Comparison of ENCODE assay signal across 27 cellular contexts in genomic region chr21:26447932-26448331, GRCh38.
"Had no signal": no experiment of that assay in that cellular context is flagged by ENCODE, and none has a peak within 500 bp of the region (broad histone marks: within the 10 kb centered on the region; RNA-seq: fewer than 3 reads in every experiment).

No MANE protein-coding gene starts in this region.

- H3K9me3 ChIP-seq: colonic mucosa, esophagus squamous epithelium, heart right ventricle, lower lobe of right lung, neutrophil, ovary, prostate gland, thyroid gland had no signal

- FAIRE-seq: endothelial cell of umbilical vein, kidney, TTC549 had no signal

- ATAC-seq: activated CD8-positive, alpha-beta T cell treated with anti-CD3 and anti-CD28 coated beads, Interleukin-2, amount 10 ng/mL, durations not matched to agents 7 days and 5 days; effector memory CD8-positive, alpha-beta T cell; heart right ventricle; left lobe of liver; lower lobe of right lung; natural killer cell treated with Interleukin-12 subunit alpha and Interleukin-12 subunit beta and Interleukin-15 and Interleukin-18, amount 100 ng/mL, for 72 hours; stimulated activated naive CD8-positive, alpha-beta T cell treated with anti-CD3 and anti-CD28 coated beads, Interleukin-15, Interleukin-2, amounts not matched to agents 100 U/mL and 50 U/mL, for 24 hours had no signal

- H3K27me3 ChIP-seq: brain microvascular endothelial cell, colonic mucosa, dorsolateral prefrontal cortex, esophagus squamous epithelium, heart right ventricle, neutrophil, ovary, thyroid gland had no signal

- H3K27ac ChIP-seq: colonic mucosa, heart right ventricle, lower lobe of right lung, neutrophil, ovary, prostate gland, thyroid gland, WERI-Rb-1 had no signal

- H3K36me3 ChIP-seq: brain microvascular endothelial cell, colonic mucosa, esophagus squamous epithelium, heart right ventricle, lower lobe of right lung, neutrophil, ovary, prostate gland, thyroid gland, WERI-Rb-1 had no signal

- H3K4me3 ChIP-seq: colonic mucosa, dorsolateral prefrontal cortex, esophagus squamous epithelium, heart right ventricle, lower lobe of right lung, ovary, prostate gland, thyroid gland had no signal

- DNase-seq: activated CD4-positive, alpha-beta T cell treated with anti-CD3 and anti-CD28 coated beads, Interleukin-2, amount 10 ng/mL, durations not matched to agents 7 days and 5 days; activated CD4-positive, CD25-positive, alpha-beta regulatory T cell treated with anti-CD3 and anti-CD28 coated beads, Interleukin-2, amount 50 U/mL, for 72 hours; activated CD8-positive, alpha-beta T cell treated with anti-CD3 and anti-CD28 coated beads, Interleukin-2, amount 10 ng/mL, durations not matched to agents 7 days and 5 days; activated gamma-delta T cell treated with Interleukin-2 at 50 U/mL for 16 hours; aorta; brain microvascular endothelial cell; central memory CD4-positive, alpha-beta T cell; colonic mucosa; dorsolateral prefrontal cortex; effector memory CD8-positive, alpha-beta T cell; esophagus squamous epithelium; heart right ventricle; kidney; lower lobe of right lung; ovary; stimulated activated CD4-positive, alpha-beta T cell treated with anti-CD3 and anti-CD28 coated beads, Interleukin-4, amount 100 ng/mL, for 4 hours; stimulated activated naive CD8-positive, alpha-beta T cell treated with anti-CD3 and anti-CD28 coated beads, Interleukin-15, Interleukin-2, amounts not matched to agents 100 U/mL and 50 U/mL, for 24 hours; substantia nigra; T-helper 1 cell; thyroid gland; WERI-Rb-1 had no signal

- H3K4me1 ChIP-seq: colonic mucosa, heart right ventricle, lower lobe of right lung, prostate gland, thyroid gland had no signal
